ENCODE assay signal across 13 cellular contexts in genomic region chr6:121510568-121511177, GRCh38.
A peak's percentile ranks its signal among the peaks of the same experiment; 100 is the strongest.
DNase-seq lines count a peak whose midpoint lies in the region; ATAC-seq and TF ChIP-seq lines count a peak whose summit lies in the region.
"Had no signal": no experiment of that assay in that cellular context is flagged by ENCODE, and none has a peak within 500 bp of the region (broad histone marks: within the 10 kb centered on the region; RNA-seq: fewer than 3 reads in every experiment).

No MANE protein-coding gene starts in this region.

- H3K4me3 ChIP-seq in epithelial cell of esophagus (ENCODE audit: low read length) (no peak overlapping the region), ovary (no peak overlapping the region)

- no peak for TF ChIP-seq EP300 in ovary (IDR thresholded peaks at IDR 0.05)

- ATAC-seq in HG03045 (IDR thresholded peaks at IDR 0.05; ENCODE audit: unreplicated experiment) (no peak), GM19395 (IDR thresholded peaks at IDR 0.05; ENCODE audit: unreplicated experiment) (no peak), HG03139 (IDR thresholded peaks at IDR 0.05; ENCODE audit: unreplicated experiment) (no peak)

- no peak for TF ChIP-seq POLR2A in ovary (IDR thresholded peaks at IDR 0.05)

- no peaks in the 10 kb centered on the region for H3K9me3 ChIP-seq in ovary

- TF ChIP-seq CTCF in epithelial cell of esophagus (IDR thresholded peaks at IDR 0.05; ENCODE audit: insufficient read depth, low read depth, low read length, missing control alignments) (no peak), ovary (IDR thresholded peaks at IDR 0.05) (no peak)

- no peaks in the 10 kb centered on the region for H3K27me3 ChIP-seq in ovary

- H3K36me3 ChIP-seq in ovary: no peaks in the 10 kb centered on the region

- 73 to 80% (median 74%) methylated on average over 8 of the region's 8 CpGs for WGBS in ovary, 3 donors

- peaks cover 1% of the 10 kb centered on the region for H3K4me1 ChIP-seq in ovary (ENCODE audit: insufficient read depth)

- no peak overlapping the region for H3K27ac ChIP-seq in ovary

- intact Hi-C loops in ovary (cut with DNase I): no loop called here

- DNase-seq in Daoy (ENCODE audit: low read depth): peak; percentile 47
- DNase-seq in RPMI7951 (ENCODE audit: low read depth): peak; percentile 52
- DNase-seq in epithelial cell of esophagus (ENCODE audit: low read depth): peak; percentile 36
- peak; percentile 63 for DNase-seq in renal cortical epithelial cell (ENCODE audit: low read depth)
- no peak for DNase-seq in ovary
- DNase-seq: activated gamma-delta T cell treated with Interleukin-2 at 50 U/mL for 16 hours, kidney, NCI-H1930, NCI-H774, RPMI8226 had no signal

Comparison
In these comparisons a context has a peak if more than half of its experiments do, and no peak if none do; other contexts are left out.
1. DNase-seq: peak in Daoy (single experiment), RPMI7951 (single experiment), epithelial cell of esophagus (single experiment) and renal cortical epithelial cell (single experiment); none in ovary (0 of 5).